ENCODE assay signal across 1 cellular context in the genomic region with DNA sequence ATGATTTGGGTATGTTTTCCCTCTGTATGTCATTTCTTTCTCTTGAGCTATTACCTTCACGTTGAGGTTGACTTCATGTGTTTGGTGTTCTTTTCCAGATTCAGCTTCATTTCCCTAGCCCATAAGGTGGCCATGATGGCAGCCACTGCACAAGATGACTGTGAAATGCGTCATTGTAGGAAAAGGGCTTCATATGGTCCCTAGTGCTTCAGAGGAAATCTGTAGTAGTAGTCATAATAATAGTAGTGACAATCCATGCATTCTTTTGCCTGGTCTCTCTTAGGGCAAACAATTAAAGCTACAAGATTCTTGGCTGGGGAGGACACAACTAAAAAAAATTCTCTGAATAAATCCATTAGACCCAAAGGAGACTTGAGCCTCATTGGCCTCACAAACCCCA.
TF ChIP-seq lines count a peak whose summit lies in the region.

No MANE protein-coding gene starts in this region.

TF ChIP-seq in IMR-90, 13 proteins besides CTCF, POLR2A, EP300 and RAD21 (continued from another document):
- TF ChIP-seq CEBPB (IDR thresholded peaks at IDR 0.05; ENCODE audit: low read depth, low read length) (no peak), MAFK (IDR thresholded peaks at IDR 0.05; ENCODE audit: low read depth, low read length) (no peak), CHD1 (IDR thresholded peaks at IDR 0.05; ENCODE audit: low read depth, low read length) (no peak), NFE2L2 (IDR thresholded peaks at IDR 0.05; ENCODE audit: low read depth, low read length) (no peak)
